In the genomic region with DNA sequence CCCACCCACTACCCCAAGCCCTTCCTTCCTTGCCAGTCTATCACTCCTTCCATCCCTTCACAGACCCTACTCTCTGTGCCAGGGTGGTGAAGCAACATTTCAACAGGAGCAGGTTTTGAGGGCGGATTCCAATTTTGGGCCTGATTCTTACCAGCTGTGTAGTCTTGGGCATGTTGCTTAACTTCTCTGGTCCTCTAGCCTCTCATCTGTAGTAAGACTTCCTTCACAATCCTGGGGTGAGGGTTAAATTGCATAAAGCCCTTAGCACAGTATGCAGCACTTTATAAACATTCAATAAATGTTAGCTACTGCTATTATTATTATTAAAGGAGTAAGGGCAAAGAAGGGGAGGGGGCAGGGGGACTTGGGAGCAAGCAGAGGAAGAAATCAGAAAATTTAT, we compare ENCODE assay signal across 23 cellular contexts. TPM values are rescaled to one million over a fixed set of nuclear protein-coding genes. Genes with fewer than 3 reads are reported as not detected.
A peak's percentile ranks its signal among the peaks of the same experiment; 100 is the strongest.
DNase-seq lines count a peak whose midpoint lies in the region; ATAC-seq and TF ChIP-seq lines count a peak whose summit lies in the region.
"Had no signal": no experiment of that assay in that cellular context is flagged by ENCODE, and none has a peak within 500 bp of the region (broad histone marks: within the 10 kb centered on the region; RNA-seq: fewer than 3 reads in every experiment).

No MANE protein-coding gene starts in this region.

- DNase-seq in right cardiac atrium: no peak
- no peak for DNase-seq in Right ventricle myocardium superior
- no peak for DNase-seq in sigmoid colon
- no peak for DNase-seq in aorta
- no peak for DNase-seq in NCI-H1417 (lab: John Stamatoyannopoulos, UW)
- DNase-seq in kidney tubule cell (ENCODE audit: low spot score): no peak
- DNase-seq: activated naive CD4-positive, alpha-beta T cell treated with Interleukin-2 at 50 U/mL for 16 hours; activated T-cell treated with anti-CD3 and anti-CD28 coated beads, Interleukin-2, amount 50 U/mL, for 4 hours; dorsolateral prefrontal cortex; foreskin keratinocyte; NCI-H1105; NCI-H2029; NCI-H2227 treated with DMSO at 0.1 percent for 48 hours; substantia nigra; T-helper 2 cell had no signal

- H3K4me3 ChIP-seq in right cardiac atrium (ENCODE audit: low read length) (no peak overlapping the region), esophagus (ENCODE audit: low read depth in 1 of 2, low read length in 2 of 2) (no peak overlapping the region), sigmoid colon (no peak overlapping the region), aorta (ENCODE audit: low read length in 2 of 2) (no peak overlapping the region)
- H3K4me3 ChIP-seq: cardiac muscle cell, dorsolateral prefrontal cortex, lung, SK-N-MC, skin epidermis had no signal

- H3K27ac ChIP-seq in right cardiac atrium (ENCODE audit: low read length) (peak overlapping the region; percentile 8), esophagus (ENCODE audit: low read depth in 2 of 2, low read length in 1 of 2) (peak overlapping the region; percentile 36 to 40), sigmoid colon (peak overlapping the region; percentile 68 to 82 (median 79)), aorta (ENCODE audit: low read depth in 1 of 2, low read length in 2 of 2) (peak overlapping the region; percentile 68 to 79)
- H3K27ac ChIP-seq: C4-2B, cardiac muscle cell, foreskin keratinocyte, SK-N-MC had no signal

- ATAC-seq in right cardiac atrium (no peak), Right ventricle myocardium superior (ENCODE audit: poor library complexity) (no peak), aorta (ENCODE audit: low FRiP score) (no peak), HG03139 (IDR thresholded peaks at IDR 0.05; ENCODE audit: unreplicated experiment) (no peak)
- ATAC-seq: activated T-cell treated with anti-CD3 and anti-CD28 coated beads, Interleukin-2, amount 50 U/mL, for 4 hours; foreskin keratinocyte; HCT116 had no signal

- H3K4me1 ChIP-seq in right cardiac atrium (ENCODE audit: control insufficient read depth, insufficient read depth, low read length) (no peaks in the 10 kb centered on the region), esophagus (ENCODE audit: control insufficient read depth in 2 of 2, insufficient read depth in 2 of 2, low read length in 1 of 2) (peaks cover 3% of the 10 kb centered on the region in 2 donors), sigmoid colon (peaks cover 0 to 28% (median 20%) of the 10 kb centered on the region in 4 donors), aorta (ENCODE audit: control insufficient read depth in 1 of 2, insufficient read depth in 2 of 2, low read length in 2 of 2) (no peaks in the 10 kb centered on the region)

- 74% methylated on average over 1 of the region's 1 CpG for WGBS in right cardiac atrium
- 85 to 87% methylated on average over 1 of the region's 1 CpG for WGBS in esophagus, 2 donors
- 90 to 92% methylated on average over 1 of the region's 1 CpG for WGBS in sigmoid colon, 2 donors
- WGBS in aorta, 2 donors: 20 to 26% methylated on average over 1 of the region's 1 CpG

- TF ChIP-seq POLR2A in sigmoid colon (IDR thresholded peaks at IDR 0.05): no peak

- intact Hi-C loops in right cardiac atrium (cut with DNase I): loop anchor here in 1 of 4 donors (10.0 kb wide), 1 partner anchor 210 kb away; no protein-coding TSS in a partner anchor
- intact Hi-C loops in Right ventricle myocardium superior (cut with DNase I): loop anchor here (5.0 kb wide), 1 partner anchor 68 kb away; no protein-coding TSS in a partner anchor
- intact Hi-C loops in sigmoid colon (cut with DNase I): no loop called here
- intact Hi-C loops in aorta (cut with DNase I): loop anchor here in 1 of 2 donors (5.0 kb wide), 1 partner anchor 68 kb away; no protein-coding TSS in a partner anchor

- H3K27me3 ChIP-seq in right cardiac atrium (ENCODE audit: control insufficient read depth, insufficient read depth): no peaks in the 10 kb centered on the region
- H3K27me3 ChIP-seq in esophagus (ENCODE audit: control insufficient read depth in 1 of 2, insufficient read depth in 2 of 2, low read length in 2 of 2): no peaks in the 10 kb centered on the region
- no peaks in the 10 kb centered on the region for H3K27me3 ChIP-seq in sigmoid colon
- H3K27me3 ChIP-seq in aorta (ENCODE audit: control insufficient read depth in 1 of 2, insufficient read depth in 2 of 2, low read length in 1 of 2): no peaks in the 10 kb centered on the region
- H3K27me3 ChIP-seq: dorsolateral prefrontal cortex, foreskin keratinocyte had no signal

- H3K9me3 ChIP-seq in right cardiac atrium (ENCODE audit: control insufficient read depth, low read length): no peaks in the 10 kb centered on the region
- H3K9me3 ChIP-seq in esophagus (ENCODE audit: control insufficient read depth in 2 of 2, insufficient read depth in 1 of 2, low read depth in 1 of 2, low read length in 1 of 2): no peaks in the 10 kb centered on the region
- no peaks in the 10 kb centered on the region for H3K9me3 ChIP-seq in sigmoid colon
- H3K9me3 ChIP-seq in aorta (ENCODE audit: control insufficient read depth, low read length): no peaks in the 10 kb centered on the region

- no peak for TF ChIP-seq EP300 in sigmoid colon (IDR thresholded peaks at IDR 0.05)

- H3K36me3 ChIP-seq in esophagus (ENCODE audit: control insufficient read depth in 2 of 2, insufficient read depth in 2 of 2, low read length in 1 of 2) (no peaks in the 10 kb centered on the region), sigmoid colon (no peaks in the 10 kb centered on the region), aorta (ENCODE audit: control insufficient read depth in 1 of 2, insufficient read depth in 2 of 2, low read length in 1 of 2) (no peaks in the 10 kb centered on the region)
- H3K36me3 ChIP-seq: cardiac muscle cell had no signal

- TF ChIP-seq CTCF in sigmoid colon (IDR thresholded peaks at IDR 0.05): no peak

RNA-seq across cellular contexts. Expression of gene RNF185, which starts 5.0 kb away (rescaled TPM):
- total RNA-seq in right cardiac atrium (10 to 100 TPM; 20.3 to 23.2 (median 21.6) TPM), Right ventricle myocardium superior (17.7 TPM), sigmoid colon (10 to 100 TPM; 30.1 to 33.5 (median 31.6) TPM), aorta (10 to 100 TPM; 42.8 to 62.5 TPM)
- polyA plus RNA-seq in right cardiac atrium (15.1 TPM), esophagus (10 to 100 TPM; 14.4 to 22.4 TPM), sigmoid colon (10 to 100 TPM; 23.4 to 44.9 (median 43.2) TPM), aorta (10 to 100 TPM; 26.3 to 36.1 TPM)

RNA-seq across cellular contexts. Expression of gene PLA2G3, which starts 14.7 kb away (rescaled TPM):
- total RNA-seq in right cardiac atrium (not detected), Right ventricle myocardium superior (not detected), sigmoid colon (not detected), aorta (not detected)
- polyA plus RNA-seq in right cardiac atrium (not detected), esophagus (10 to 100 TPM in 1 of 2 donors, 1 to 10 TPM in 1; 5.3 to 13.1 TPM), sigmoid colon (1 to 10 TPM in 1 of 3 donors, not detected in 2; 5.2 TPM), aorta (under 1 TPM in 1 of 2 donors, not detected in 1; 0.33 TPM)
- total RNA-seq: activated T-cell treated with anti-CD3 and anti-CD28 coated beads, Interleukin-2, amount 50 U/mL, for 4 hours had no signal

RNA-seq across cellular contexts. Expression of gene INPP5J, which starts 32.2 kb away (rescaled TPM):
- total RNA-seq in right cardiac atrium (10 to 100 TPM; 28.8 to 62.1 (median 50.7) TPM), Right ventricle myocardium superior (15.4 TPM), sigmoid colon (1 to 10 TPM; 1.1 to 2.2 (median 1.8) TPM), aorta (1 to 10 TPM; 2.4 to 3.3 TPM)
- polyA plus RNA-seq in right cardiac atrium (28.9 TPM), esophagus (1 to 10 TPM; 1.6 to 3.3 TPM), sigmoid colon (10 to 100 TPM; 11.4 to 15.3 (median 12.5) TPM), aorta (1 to 10 TPM; 7.6 to 8.3 TPM)

RNA-seq across cellular contexts. Expression of gene SELENOM, which starts 47.6 kb away (rescaled TPM):
- 100 to 1,000 TPM; 167 to 205 (median 176) TPM for total RNA-seq in right cardiac atrium
- 219 TPM for polyA plus RNA-seq in right cardiac atrium
- total RNA-seq in Right ventricle myocardium superior: 43.4 TPM
- polyA plus RNA-seq in esophagus: 100 to 1,000 TPM in 1 of 2 donors, 10 to 100 TPM in 1; 41.1 to 127 TPM
- total RNA-seq in sigmoid colon: 1,000 to 10,000 TPM in 3 of 4 donors, 100 to 1,000 TPM in 1; 868 to 1,938 (median 1,638) TPM
- polyA plus RNA-seq in sigmoid colon: 100 to 1,000 TPM in 2 of 3 donors, 10 to 100 TPM in 1; 40.9 to 192 (median 169) TPM
- total RNA-seq in aorta: 100 to 1,000 TPM; 368 to 526 TPM
- polyA plus RNA-seq in aorta: 1,000 to 10,000 TPM in 1 of 2 donors, 100 to 1,000 TPM in 1; 806 to 1,228 TPM

RNA-seq across cellular contexts. Expression of gene LIMK2, which starts 57.1 kb away (rescaled TPM):
- total RNA-seq in right cardiac atrium: 10 to 100 TPM in 3 of 4 donors, 1 to 10 TPM in 1; 8.9 to 12.1 (median 11.1) TPM
- polyA plus RNA-seq in right cardiac atrium: 6.5 TPM
- 8.5 TPM for total RNA-seq in Right ventricle myocardium superior
- 10 to 100 TPM; 43.5 to 57.4 TPM for polyA plus RNA-seq in esophagus
- 10 to 100 TPM; 10.3 to 20.8 (median 14.0) TPM for total RNA-seq in sigmoid colon
- 10 to 100 TPM; 31.9 to 58.7 (median 39.0) TPM for polyA plus RNA-seq in sigmoid colon
- total RNA-seq in aorta: 10 to 100 TPM; 35.4 to 55.2 TPM
- 10 to 100 TPM; 10.9 to 28.8 TPM for polyA plus RNA-seq in aorta

Comparison
In these comparisons a context has a peak if more than half of its experiments do, and no peak if none do; other contexts are left out.
1. H3K27ac ChIP-seq: peak in every context shown above with its lines; median percentile 79 in sigmoid colon; 74 in aorta; 38 in esophagus; 8 in right cardiac atrium.